ENCODE assay signal across 17 cellular contexts in genomic region chr2:95311821-95312542, GRCh38. TPM values are rescaled to one million over a fixed set of nuclear protein-coding genes. Genes with fewer than 3 reads are reported as not detected.
DNase-seq lines count a peak whose midpoint lies in the region; ATAC-seq, FAIRE-seq and TF ChIP-seq lines count a peak whose summit lies in the region.
"Had no signal": no experiment of that assay in that cellular context is flagged by ENCODE, and none has a peak within 500 bp of the region (broad histone marks: within the 10 kb centered on the region; RNA-seq: fewer than 3 reads in every experiment).

No MANE protein-coding gene starts in this region.

- CTCF ChIA-PET in IMR-90 (lab: Yijun Ruan, JAX): no interaction called here

- H3K23ac ChIP-seq in IMR-90 (ENCODE audit: low read depth, low read length): no peak overlapping the region

- intact Hi-C loops in IMR-90 (cut with micrococcal nuclease): no loop called here
- intact Hi-C loops in kidney (cut with DNase I): no loop called here

- no peak overlapping the region for H4K5ac ChIP-seq in IMR-90 (ENCODE audit: low read depth, low read length)

- peaks cover 6% of the 10 kb centered on the region; the same call in 1 of the 2 replicates for H3K27me3 ChIP-seq in IMR-90 (ENCODE audit: control insufficient read depth, insufficient read depth, low read length)
- H3K27me3 ChIP-seq: BE2C had no signal

- WGBS in IMR-90 (ENCODE audit: extremely low coverage in 2 of 2, insufficient read length in 1 of 2), 2 experiments: 72% methylated on average over 4 of the region's 25 CpGs; no CpG with 5 or more reads in 1 of the 2 experiments

- H3K9me1 ChIP-seq in IMR-90 (ENCODE audit: insufficient read depth, low read length): no peaks in the 10 kb centered on the region

- H3K9me3 ChIP-seq in IMR-90 (ENCODE audit: control insufficient read depth, insufficient read depth, low read length): no peaks in the 10 kb centered on the region
- no peaks in the 10 kb centered on the region for H3K9me3 ChIP-seq in kidney (ENCODE audit: control insufficient read depth in 1 of 2, low read length in 2 of 2)
- H3K9me3 ChIP-seq: A549, BE2C had no signal

- no peak overlapping the region for H3K14ac ChIP-seq in IMR-90 (replicated peaks; ENCODE audit: low read depth, low read length)

- POLR2A ChIA-PET in IMR-90 (lab: Charles Lee; ENCODE audit: unreplicated experiment): no interaction called here

- H3K9ac ChIP-seq in IMR-90 (ENCODE audit: low read depth, low read length) (no peak overlapping the region), kidney (ENCODE audit: low read length in 2 of 2) (no peak overlapping the region)
- H3K9ac ChIP-seq: GM23248 had no signal

- H2BK20ac ChIP-seq in IMR-90 (ENCODE audit: low read depth, low read length): no peak overlapping the region

- H3K27ac ChIP-seq in IMR-90 (ENCODE audit: insufficient read depth, low read length) (no peak overlapping the region), caudate nucleus (ENCODE audit: low read depth, low read length) (peak overlapping the region; percentile 94), kidney (ENCODE audit: low read depth in 2 of 2, low read length in 2 of 2) (no peak overlapping the region), substantia nigra (ENCODE audit: low read depth, low read length, poor library complexity, severe bottlenecking) (peak overlapping the region; percentile 95)
- H3K27ac ChIP-seq: A549, C4-2B, GM23248 had no signal

- TF ChIP-seq CTCF in IMR-90 (conservative IDR thresholded peaks at IDR 0.05; ENCODE audit: low read depth, low read length): no peak
- TF ChIP-seq CTCF in kidney (IDR thresholded peaks at IDR 0.05; ENCODE audit: borderline replicate concordance, extremely low read depth, insufficient read depth): no peak

- H3K4me2 ChIP-seq in IMR-90 (ENCODE audit: low read depth, low read length): no peak overlapping the region
- H3K4me2 ChIP-seq: A549 had no signal

- no peak overlapping the region for H3K18ac ChIP-seq in IMR-90 (ENCODE audit: low read depth, low read length)

- H2BK15ac ChIP-seq in IMR-90 (ENCODE audit: low read depth, low read length): no peak overlapping the region

- TF ChIP-seq RAD21 in IMR-90 (IDR thresholded peaks at IDR 0.05; ENCODE audit: low read length): no peak

- peaks cover 8% of the 10 kb centered on the region; the same call in 1 of the 2 replicates for H3K4me1 ChIP-seq in IMR-90 (ENCODE audit: control insufficient read depth, insufficient read depth, low read length)
- H3K4me1 ChIP-seq in kidney (ENCODE audit: control insufficient read depth in 1 of 2, insufficient read depth in 1 of 2, low read depth in 1 of 2, low read length in 2 of 2): peaks cover 0 to 22% of the 10 kb centered on the region in 2 donors
- H3K4me1 ChIP-seq: A549, BE2C had no signal

- no peak for ATAC-seq in IMR-90 (ENCODE audit: low read depth)
- ATAC-seq: A549; CD8-positive, alpha-beta T cell had no signal

- BruUV-seq in IMR-90 (replicated peaks; lab: Mats Ljungman, UMichigan): no TSS peak

- dilution Hi-C loops in IMR-90 (cut with HindIII; ENCODE audit: low sequenced_read_pairs, unreplicated experiment): no loop called here

- no peak overlapping the region for H2AK5ac ChIP-seq in IMR-90 (ENCODE audit: low read depth, low read length)

- in situ Hi-C loops in IMR-90 (cut with MboI; ENCODE audit: low sequenced_read_pairs): no loop called here

- no peak overlapping the region for H2AK9ac ChIP-seq in IMR-90 (replicated peaks; ENCODE audit: low read depth, low read length, poor library complexity)

- H3K79me1 ChIP-seq in IMR-90 (ENCODE audit: low read depth in 1 of 2, low read length in 2 of 2): no peaks in the 10 kb centered on the region

- H3K56ac ChIP-seq in IMR-90 (ENCODE audit: extremely low read depth, insufficient read depth, low read length): no peak overlapping the region

- no peaks in the 10 kb centered on the region for H4K20me1 ChIP-seq in IMR-90 (ENCODE audit: insufficient read depth, low read length)

- H4K91ac ChIP-seq in IMR-90 (ENCODE audit: insufficient read depth, low read depth, low read length): no peak overlapping the region

- no peak overlapping the region for H3K4ac ChIP-seq in IMR-90 (ENCODE audit: low read depth, low read length)

- no peak overlapping the region for H2BK5ac ChIP-seq in IMR-90 (ENCODE audit: low read depth, low read length, poor library complexity, severe bottlenecking)

- no peak for DNase-seq in IMR-90
- peak in 1 of 61 donors; percentile 70 for DNase-seq in caudate nucleus (lab: John Stamatoyannopoulos, UW)
- peak; percentile 60 for DNase-seq in kidney
- no peak for DNase-seq in substantia nigra (lab: John Stamatoyannopoulos, UW)
- DNase-seq in NCI-H146 (lab: John Stamatoyannopoulos, UW): no peak
- DNase-seq in T-helper 1 cell: no peak
- no peak for DNase-seq in NCI-H2171 (lab: John Stamatoyannopoulos, UW)
- DNase-seq: BE2C; CD8-positive, alpha-beta T cell; COR-L47; DND-41; GF-D8; GM23248; H7 had no signal

- no peak for TF ChIP-seq POLR2A in IMR-90 (IDR thresholded peaks at IDR 0.05; ENCODE audit: low read depth, low read length)

- H4K8ac ChIP-seq in IMR-90 (ENCODE audit: low read depth in 2 of 2, low read length in 2 of 2): no peak overlapping the region

- H3K36me3 ChIP-seq in IMR-90 (ENCODE audit: control insufficient read depth, insufficient read depth, low read length) (no peaks in the 10 kb centered on the region), kidney (ENCODE audit: control insufficient read depth in 1 of 2, insufficient read depth in 2 of 2, low read length in 2 of 2) (no peaks in the 10 kb centered on the region)
- H3K36me3 ChIP-seq: BE2C had no signal

- FAIRE-seq in kidney (lab: Jason Lieb, UNC): no peak
- FAIRE-seq: A549 had no signal

- H3K4me3 ChIP-seq in IMR-90 (ENCODE audit: insufficient read depth, low read depth, low read length): no peak overlapping the region
- no peak overlapping the region for H3K4me3 ChIP-seq in kidney (ENCODE audit: low read length in 2 of 2)
- H3K4me3 ChIP-seq: A549, GM23248 had no signal

- H2AFZ ChIP-seq in IMR-90 (replicated peaks; ENCODE audit: low read length, poor library complexity): peak overlapping the region; percentile 11
- H2AFZ ChIP-seq: GM23248 had no signal

- H2BK120ac ChIP-seq in IMR-90 (ENCODE audit: low read depth, low read length): no peak overlapping the region

TF ChIP-seq in IMR-90, 13 proteins besides CTCF, POLR2A, EP300 and RAD21:
- TF ChIP-seq MAZ (IDR thresholded peaks at IDR 0.05; ENCODE audit: borderline replicate concordance, low read depth, low read length): no peak
- no peak for TF ChIP-seq CEBPB (IDR thresholded peaks at IDR 0.05; ENCODE audit: low read depth, low read length)
- no peak for TF ChIP-seq NFE2L2 (IDR thresholded peaks at IDR 0.05; ENCODE audit: low read depth, low read length)
- TF ChIP-seq MXI1 (IDR thresholded peaks at IDR 0.05; ENCODE audit: borderline replicate concordance, low read depth, low read length): no peak
- TF ChIP-seq RCOR1 (IDR thresholded peaks at IDR 0.05; ENCODE audit: insufficient replicate concordance, low read length): no peak
- TF ChIP-seq BHLHE40 (IDR thresholded peaks at IDR 0.05; ENCODE audit: low read depth, low read length): no peak
- no peak for TF ChIP-seq MAFK (IDR thresholded peaks at IDR 0.05; ENCODE audit: low read depth, low read length)
- TF ChIP-seq ELK1 (IDR thresholded peaks at IDR 0.05; ENCODE audit: borderline replicate concordance, low read depth, low read length): no peak
- no peak for TF ChIP-seq RFX5 (IDR thresholded peaks at IDR 0.05; ENCODE audit: low read depth, low read length)
- no peak for TF ChIP-seq USF2 (IDR thresholded peaks at IDR 0.05; ENCODE audit: low read depth, low read length)
- no peak for TF ChIP-seq FOS (IDR thresholded peaks at IDR 0.05; ENCODE audit: low read depth, low read length)
- no peak for TF ChIP-seq SMC3 (IDR thresholded peaks at IDR 0.05; ENCODE audit: low read depth, low read length)
- no peak for TF ChIP-seq CHD1 (IDR thresholded peaks at IDR 0.05; ENCODE audit: low read depth, low read length)

RNA-seq across cellular contexts. Expression of gene KCNIP3, which starts 14.8 kb away (rescaled TPM):
- total RNA-seq in IMR-90 (2012; rRNA removed) (0.72 and 0.83 TPM in 2 replicates), kidney (27.6 TPM)
- polyA plus RNA-seq in IMR-90 (2012; rRNA removed) (1.4 TPM in 2 replicates), kidney (ENCODE audit: insufficient read depth, low read depth, low replicate concordance) (14.8 TPM)
- polyA plus RNA-seq in IMR-90 (2012; cell fraction: cytosol; rRNA removed): 0.53 and 1.3 TPM in 2 replicates
- 1.5 and 3.2 TPM in 2 replicates for polyA plus RNA-seq in IMR-90 (2012; cell fraction: nucleus; rRNA removed; ENCODE audit: low replicate concordance)
- total RNA-seq: CD8-positive, alpha-beta T cell had no signal
- polyA plus RNA-seq: IgD-negative memory B cell had no signal

RNA-seq across cellular contexts. Expression of gene PROM2, which starts 37.7 kb away (rescaled TPM):
- total RNA-seq in IMR-90 (2012; rRNA removed): not detected in 2 replicates
- 0.26 and 0.65 TPM in 2 replicates for polyA plus RNA-seq in IMR-90 (2012; rRNA removed)
- polyA plus RNA-seq in IMR-90 (2012; cell fraction: cytosol; rRNA removed): 0.01 and 0.21 TPM in 2 replicates
- 2.3 and 4.0 TPM in 2 replicates for polyA plus RNA-seq in IMR-90 (2012; cell fraction: nucleus; rRNA removed; ENCODE audit: low replicate concordance)
- 65.6 TPM for total RNA-seq in kidney
- 55.6 TPM for polyA plus RNA-seq in kidney (ENCODE audit: insufficient read depth, low read depth, low replicate concordance)
- polyA plus RNA-seq: IgD-negative memory B cell had no signal

Comparison
In these comparisons a context has a peak if more than half of its experiments do, and no peak if none do; other contexts are left out.
1. H3K27ac ChIP-seq: peak in caudate nucleus (single experiment) and substantia nigra (single experiment); none in IMR-90 (single experiment) and kidney (0 of 2).
2. RNA of gene KCNIP3, which starts 14.8 kb away (total RNA-seq): 27.6 TPM in kidney (single experiment); 0.72 to 0.83 TPM in IMR-90; every median in the first group is over 10 times any median in the second.
3. RNA of gene PROM2, which starts 37.7 kb away (total RNA-seq): 65.6 TPM in kidney (single experiment); not detected in IMR-90; every median in the first group is over 10 times any median in the second.